Comparison of ENCODE assay signal across 8 cellular contexts in genomic region chr2:217713395-217714267, GRCh38.
DNase-seq lines count a peak whose midpoint lies in the region; ATAC-seq and TF ChIP-seq lines count a peak whose summit lies in the region.

No MANE protein-coding gene starts in this region.

- H3K9me3 Mint-ChIP-seq in Calu3 (ENCODE audit: low read depth, unreplicated experiment) (no peaks in the 10 kb centered on the region), chondrocyte (ENCODE audit: low read depth) (no peaks in the 10 kb centered on the region)

- intact Hi-C loops in Calu3 (cut with micrococcal nuclease; ENCODE audit: unreplicated experiment), result loop anchor here (1.0 to 10.0 kb wide), 8 partner anchors 63 to 1196 kb away; partner anchors contain the start of gene IGFBP5

- DNase-seq in Calu3 (peak; percentile 92), NCI-H510A treated with DMSO at 0.1 percent for 48 hours (lab: John Stamatoyannopoulos, UW) (peak; percentile 82), chondrocyte (ENCODE audit: low spot score) (no peak), left kidney (ENCODE audit: low read depth, low spot score) (peak; percentile 87)
- DNase-seq in activated CD4-positive, alpha-beta T cell treated with anti-CD3 and anti-CD28 coated beads for 4 hours, result peak; percentile 47 to 69
- peak; percentile 72 for DNase-seq in stimulated activated CD4-positive, alpha-beta T cell treated with anti-CD3 and anti-CD28 coated beads, Interleukin-1b, Interleukin-23, amount 100 ng/mL, for 48 hours

- CTCF ChIA-PET in Calu3 (lab: Charles Lee), result interaction anchor here (0.6 to 2.3 kb wide), 16 partner anchors 15 to 1195 kb away, joined by 3 to 23 read pairs (median 4); partner anchors contain the start of gene IGFBP5

- ATAC-seq in HG02642 (IDR thresholded peaks at IDR 0.05; ENCODE audit: poor library complexity, unreplicated experiment) (peak; percentile 75), GM18502 (IDR thresholded peaks at IDR 0.05; ENCODE audit: poor library complexity, unreplicated experiment) (no peak)

- H3K27ac Mint-ChIP-seq in Calu3 (ENCODE audit: unreplicated experiment) (peak overlapping the region; percentile 85), chondrocyte (ENCODE audit: unreplicated experiment) (peak overlapping the region; percentile 69)

- H3K27me3 Mint-ChIP-seq in Calu3 (ENCODE audit: unreplicated experiment) (no peaks in the 10 kb centered on the region), chondrocyte (ENCODE audit: low read depth) (no peaks in the 10 kb centered on the region)

- H3K4me3 Mint-ChIP-seq in Calu3 (ENCODE audit: low read depth, unreplicated experiment) (peak overlapping the region; percentile 14), chondrocyte (ENCODE audit: unreplicated experiment) (no peak overlapping the region)

- peaks cover 6% of the 10 kb centered on the region for H3K36me3 Mint-ChIP-seq in Calu3 (ENCODE audit: insufficient read depth, unreplicated experiment)
- peaks cover 4% of the 10 kb centered on the region for H3K36me3 Mint-ChIP-seq in chondrocyte (ENCODE audit: low read depth)

- TF ChIP-seq CTCF in Calu3 (IDR thresholded peaks at IDR 0.05; ENCODE audit: unreplicated experiment), result peak; percentile 97
- peak; percentile 98 for TF ChIP-seq CTCF in chondrocyte (IDR thresholded peaks at IDR 0.05)

- H3K4me1 Mint-ChIP-seq in Calu3 (ENCODE audit: low read depth, unreplicated experiment), result peaks cover 31% of the 10 kb centered on the region
- H3K4me1 Mint-ChIP-seq in chondrocyte (ENCODE audit: low read depth), result peaks cover 55% of the 10 kb centered on the region

- no TSS peak for BruUV-seq in Calu3 (replicated peaks; lab: Mats Ljungman, UMichigan)
